12 cellular contexts compared by ENCODE assay signal in genomic region chr1:227891223-227891954, GRCh38. TPM values are rescaled to one million over a fixed set of nuclear protein-coding genes. Genes with fewer than 3 reads are reported as not detected.
DNase-seq lines count a peak whose midpoint lies in the region; ATAC-seq and TF ChIP-seq lines count a peak whose summit lies in the region.
"Had no signal": no experiment of that assay in that cellular context is flagged by ENCODE, and none has a peak within 500 bp of the region (broad histone marks: within the 10 kb centered on the region; RNA-seq: fewer than 3 reads in every experiment).

No MANE protein-coding gene starts in this region.

- H3K27me3 ChIP-seq in RWPE2 (ENCODE audit: insufficient read depth, poor library complexity, severe bottlenecking), result no peaks in the 10 kb centered on the region
- H3K27me3 ChIP-seq in right cardiac atrium (ENCODE audit: control insufficient read depth, insufficient read depth), result no peaks in the 10 kb centered on the region
- no peaks in the 10 kb centered on the region for H3K27me3 ChIP-seq in WERI-Rb-1 (ENCODE audit: insufficient read depth, low read depth, severe bottlenecking)

- 86% methylated on average over 19 of the region's 19 CpGs for WGBS in right cardiac atrium

- no peak for ATAC-seq in RWPE2 (ENCODE audit: low read depth)
- ATAC-seq in right cardiac atrium, result no peak
- no peak for ATAC-seq in sciatic nerve
- no peak for ATAC-seq in GM21786 (IDR thresholded peaks at IDR 0.05; ENCODE audit: unreplicated experiment)
- ATAC-seq: esophagus mucosa had no signal

- H3K36me3 ChIP-seq in RWPE2 (ENCODE audit: low read depth) (no peaks in the 10 kb centered on the region), WERI-Rb-1 (no peaks in the 10 kb centered on the region)

- no peak for TF ChIP-seq CTCF in RWPE2 (IDR thresholded peaks at IDR 0.05; ENCODE audit: poor library complexity, severe bottlenecking)
- no peak for TF ChIP-seq CTCF in WERI-Rb-1 (IDR thresholded peaks at IDR 0.05; ENCODE audit: low read depth, low read length)

- H3K9me3 ChIP-seq in RWPE2 (ENCODE audit: severe bottlenecking), result no peaks in the 10 kb centered on the region
- H3K9me3 ChIP-seq in right cardiac atrium (ENCODE audit: control insufficient read depth, low read length), result no peaks in the 10 kb centered on the region
- no peaks in the 10 kb centered on the region for H3K9me3 ChIP-seq in WERI-Rb-1 (ENCODE audit: severe bottlenecking)

- H3K27ac ChIP-seq in RWPE2 (ENCODE audit: poor library complexity, severe bottlenecking) (no peak overlapping the region), right cardiac atrium (ENCODE audit: low read length) (no peak overlapping the region), WERI-Rb-1 (no peak overlapping the region)

- H3K4me3 ChIP-seq in RWPE2 (ENCODE audit: severe bottlenecking), result no peak overlapping the region
- no peak overlapping the region for H3K4me3 ChIP-seq in right cardiac atrium (ENCODE audit: low read length)
- H3K4me3 ChIP-seq in WERI-Rb-1 (ENCODE audit: low read depth, low read length), result no peak overlapping the region

- intact Hi-C loops in right cardiac atrium (cut with DNase I) (no loop called here), sciatic nerve (cut with DNase I) (no loop called here)

- no peaks in the 10 kb centered on the region for H3K4me1 ChIP-seq in RWPE2 (ENCODE audit: insufficient read depth, poor library complexity, severe bottlenecking)
- no peaks in the 10 kb centered on the region for H3K4me1 ChIP-seq in right cardiac atrium (ENCODE audit: control insufficient read depth, insufficient read depth, low read length)

- DNase-seq in DMS53 treated with DMSO at 0.1 percent for 48 hours (lab: John Stamatoyannopoulos, UW; ENCODE audit: unreplicated experiment) (peak; percentile 42), RWPE2 (ENCODE audit: low spot score) (peak; percentile 19), right cardiac atrium (peak in 2 of 3 donors; percentile 31 to 45), sciatic nerve (ENCODE audit: low spot score) (peak; percentile 53), WERI-Rb-1 (no peak), HuH-7.5 (ENCODE audit: low spot score) (no peak)
- DNase-seq: NCI-H1417 treated with DMSO at 0.1 percent for 48 hours, NCI-H82 had no signal

RNA-seq across cellular contexts. Expression of gene WNT9A, which starts 56.3 kb away (rescaled TPM):
- total RNA-seq in right cardiac atrium (1 to 10 TPM in 2 of 4 donors, under 1 TPM in 2; 0.60 to 1.8 (median 1.2) TPM), sciatic nerve (11.4 TPM)
- polyA plus RNA-seq in right cardiac atrium, result 0.63 TPM
- total RNA-seq: activated naive CD4-positive, alpha-beta T cell treated with anti-CD3 and anti-CD28 coated beads for 36 hours; SK-MEL-5 had no signal

Comparison
In these comparisons a context has a peak if more than half of its experiments do, and no peak if none do; other contexts are left out.
1. DNase-seq: peak in DMS53 treated with DMSO at 0.1 percent for 48 hours (single experiment), RWPE2 (single experiment), right cardiac atrium (2 of 3) and sciatic nerve (single experiment); none in WERI-Rb-1 (single experiment) and HuH-7.5 (single experiment).